17 cellular contexts compared by ENCODE assay signal in the genomic region with DNA sequence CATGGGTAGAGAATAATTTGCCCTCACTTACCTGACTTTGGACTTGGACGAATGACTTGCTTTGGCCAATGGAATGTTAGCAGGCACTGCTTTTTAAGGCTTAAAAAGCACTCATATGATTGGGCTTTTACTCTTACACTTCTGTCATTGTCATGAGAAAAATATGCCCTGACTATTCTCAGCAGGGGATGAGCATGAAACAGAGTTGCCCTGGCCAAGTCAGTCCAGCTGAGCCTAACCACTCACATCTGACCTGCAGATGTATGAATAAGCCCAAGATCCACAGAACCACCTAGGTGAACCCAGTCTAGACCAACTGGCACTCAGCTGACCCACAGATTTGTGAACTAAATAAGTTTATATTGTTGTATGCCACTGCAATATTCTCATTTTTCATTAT.
"Had no signal": no experiment of that assay in that cellular context is flagged by ENCODE, and none has a peak within 500 bp of the region (broad histone marks: within the 10 kb centered on the region; RNA-seq: fewer than 3 reads in every experiment).

No MANE protein-coding gene starts in this region.

- DNase-seq: activated CD4-positive, alpha-beta T cell treated with anti-CD3 and anti-CD28 coated beads for 1 hour; activated CD4-positive, alpha-beta T cell treated with anti-CD3 and anti-CD28 coated beads, Interleukin-2, amount 50 U/mL, for 48 hours; activated naive CD4-positive, alpha-beta T cell treated with Interleukin-2 at 50 U/mL for 16 hours; aorta; dorsolateral prefrontal cortex; endodermal cell; hypothalamus; kidney; left ventricle myocardium superior; mesenchymal stem cell; nucleus accumbens; stimulated activated CD4-positive, alpha-beta T cell treated with anti-CD3 and anti-CD28 coated beads, Interleukin-15, amount 100 ng/mL, for 24 hours; stimulated activated CD4-positive, alpha-beta T cell treated with anti-CD3 and anti-CD28 coated beads, Interleukin-4, amount 100 ng/mL, for 24 hours; stimulated activated CD8-positive, alpha-beta memory T cell treated with anti-CD3 and anti-CD28 coated beads, Interleukin-4, amount 100 ng/mL, for 48 hours; stimulated activated naive CD8-positive, alpha-beta T cell treated with anti-CD3 and anti-CD28 coated beads, Interleukin-15, Interleukin-2, amounts not matched to agents 100 U/mL and 50 U/mL, for 24 hours; T-helper 1 cell; T1000 had no signal
